ENCODE assay signal across 1 cellular context in genomic region chr20:50731055-50731929, GRCh38.
TF ChIP-seq lines count a peak whose summit lies in the region.

PARD6B (plus strand) TSS chr20:50731580; CDS start chr20:50731787, 207 bp downstream.

TF ChIP-seq in HepG2, 621 proteins besides CTCF, POLR2A, EP300 and RAD21 (continued from another document and continues in another):
- TF ChIP-seq HOMEZ (CRISPR knock-in tag; IDR thresholded peaks at IDR 0.05; ENCODE audit: low read depth) (peak; percentile 70), ZFX (CRISPR knock-in tag; IDR thresholded peaks at IDR 0.05; ENCODE audit: low read depth) (peak; percentile 95), ZNF343 (CRISPR knock-in tag; IDR thresholded peaks at IDR 0.05) (no peak; the same call in 1 of the 2 replicates), CEBPB (IDR thresholded peaks at IDR 0.05; ENCODE audit: borderline replicate concordance, low read depth, low read length) (peak; percentile 99), ZNF138 (CRISPR knock-in tag; IDR thresholded peaks at IDR 0.05; ENCODE audit: low read depth) (peak; percentile 97), NRL (CRISPR knock-in tag; IDR thresholded peaks at IDR 0.05; ENCODE audit: borderline replicate concordance) (peak; percentile 89), CHD2 (IDR thresholded peaks at IDR 0.05; ENCODE audit: low read depth, low read length) (no peak; the same call in 1 of the 2 replicates), ZNF766 (CRISPR knock-in tag; IDR thresholded peaks at IDR 0.05; ENCODE audit: borderline replicate concordance) (no peak), ZNF883 (CRISPR knock-in tag; IDR thresholded peaks at IDR 0.05; ENCODE audit: not compliant biosample characterization) (peak; percentile 78), ZNF891 (CRISPR knock-in tag; IDR thresholded peaks at IDR 0.05) (peak; percentile 95), THRA (CRISPR knock-in tag; IDR thresholded peaks at IDR 0.05; ENCODE audit: borderline replicate concordance) (peak; percentile 19; the same call in 1 of the 2 replicates), ZNF512B (CRISPR knock-in tag; IDR thresholded peaks at IDR 0.05; ENCODE audit: borderline replicate concordance) (no peak), ZNF569 (CRISPR knock-in tag; IDR thresholded peaks at IDR 0.05; ENCODE audit: borderline replicate concordance) (no peak), ZBTB43 (CRISPR knock-in tag; conservative IDR thresholded peaks at IDR 0.05) (peak; percentile 84; the same call in 1 of the 2 replicates), RXRA (CRISPR knock-in tag; IDR thresholded peaks at IDR 0.05) (no peak), JUN (CRISPR knock-in tag; IDR thresholded peaks at IDR 0.05) (peak; percentile 61; the same call in 1 of the 2 replicates), HINFP (CRISPR knock-in tag; IDR thresholded peaks at IDR 0.05; ENCODE audit: low read depth) (peak; percentile 84), PRDM4 (CRISPR knock-in tag; IDR thresholded peaks at IDR 0.05; ENCODE audit: borderline replicate concordance) (no peak), NR2C2 (CRISPR knock-in tag; IDR thresholded peaks at IDR 0.05; ENCODE audit: borderline replicate concordance) (0 out of 2 replicates have a peak, but pooled peaks have one; percentile 64), ZSCAN21 (CRISPR knock-in tag; IDR thresholded peaks at IDR 0.05; ENCODE audit: borderline replicate concordance) (peak; percentile 94), ZNF605 (CRISPR knock-in tag; IDR thresholded peaks at IDR 0.05) (no peak; the same call in none of the 2 replicates), ZBTB3 (CRISPR knock-in tag; IDR thresholded peaks at IDR 0.05; ENCODE audit: borderline replicate concordance, low read depth) (no peak; the same call in 1 of the 2 replicates), THYN1 (CRISPR knock-in tag; IDR thresholded peaks at IDR 0.05; ENCODE audit: borderline replicate concordance, low read depth) (no peak), ERF (CRISPR knock-in tag; IDR thresholded peaks at IDR 0.05) (peak; percentile 79), SIN3A (IDR thresholded peaks at IDR 0.05; ENCODE audit: borderline replicate concordance, low read depth, low read length) (no peak; the same call in 1 of the 2 replicates), TBX3 (IDR thresholded peaks at IDR 0.05; ENCODE audit: borderline replicate concordance) (peak; percentile 82), ZNF691 (CRISPR knock-in tag; IDR thresholded peaks at IDR 0.05; ENCODE audit: borderline replicate concordance, low read depth) (peak; percentile 41; the same call in 1 of the 2 replicates), ZNF382 (CRISPR knock-in tag; IDR thresholded peaks at IDR 0.05; ENCODE audit: borderline replicate concordance) (no peak), ZNF263 (CRISPR knock-in tag; IDR thresholded peaks at IDR 0.05) (peak; percentile 69; the same call in 1 of the 2 replicates), MTF1 (CRISPR knock-in tag; IDR thresholded peaks at IDR 0.05) (peak; percentile 73; the same call in 1 of the 2 replicates), RELA (CRISPR knock-in tag; IDR thresholded peaks at IDR 0.05) (no peak), CREM (IDR thresholded peaks at IDR 0.05) (no peak), CREM (CRISPR knock-in tag; IDR thresholded peaks at IDR 0.05) (0 out of 2 replicates have a peak, but pooled peaks have one; percentile 31), MXD3 (CRISPR knock-in tag; IDR thresholded peaks at IDR 0.05) (peak; percentile 69), FOXC1 (CRISPR knock-in tag; IDR thresholded peaks at IDR 0.05; ENCODE audit: borderline replicate concordance) (peak; percentile 53), ARID2 (CRISPR knock-in tag; IDR thresholded peaks at IDR 0.05; ENCODE audit: borderline replicate concordance) (no peak; the same call in 1 of the 2 replicates), MATR3 (CRISPR knock-in tag; IDR thresholded peaks at IDR 0.05) (no peak), POLR2AphosphoS2 (IDR thresholded peaks at IDR 0.05; ENCODE audit: low read depth, low read length) (peak; percentile 53; the same call in 1 of the 2 replicates), ZNF276 (CRISPR knock-in tag; IDR thresholded peaks at IDR 0.05; ENCODE audit: low read depth) (peak; percentile 84), FUBP1 (CRISPR knock-in tag; IDR thresholded peaks at IDR 0.05; ENCODE audit: borderline replicate concordance) (no peak), ZNF841 (CRISPR knock-in tag; IDR thresholded peaks at IDR 0.05; ENCODE audit: borderline replicate concordance) (no peak), ZFP91 (CRISPR knock-in tag; IDR thresholded peaks at IDR 0.05; ENCODE audit: borderline replicate concordance) (peak; percentile 77)
